12 cellular contexts compared by ENCODE assay signal in genomic region chr12:40054554-40055226, GRCh38. TPM values are rescaled to one million over a fixed set of nuclear protein-coding genes. Genes with fewer than 3 reads are reported as not detected.
DNase-seq lines count a peak whose midpoint lies in the region; ATAC-seq, FAIRE-seq and TF ChIP-seq lines count a peak whose summit lies in the region.
"Had no signal": no experiment of that assay in that cellular context is flagged by ENCODE, and none has a peak within 500 bp of the region (broad histone marks: within the 10 kb centered on the region; RNA-seq: fewer than 3 reads in every experiment).

No MANE protein-coding gene starts in this region.

- H4K20me1 ChIP-seq in osteoblast (ENCODE audit: insufficient read depth, low read length): no peaks in the 10 kb centered on the region

- CTCF ChIA-PET in activated CD4-positive, alpha-beta T cell treated with anti-CD3 and anti-CD28 coated beads for 36 hours (lab: Charles Lee): interaction anchor here (1.1 kb wide), 1 partner anchor 11 kb away, joined by 4 read pairs; no protein-coding TSS in a partner anchor

- peak overlapping the region; percentile 54 for H3K27ac ChIP-seq in osteoblast (ENCODE audit: low read depth, low read length)
- H3K27ac ChIP-seq: lower lobe of right lung had no signal

- no peaks in the 10 kb centered on the region for H3K4me1 Mint-ChIP-seq in activated CD4-positive, alpha-beta T cell treated with anti-CD3 and anti-CD28 coated beads for 36 hours

- no peak for TF ChIP-seq POLR2A in GM12891 (IDR thresholded peaks at IDR 0.05; ENCODE audit: low read depth, low read length)

- no peaks in the 10 kb centered on the region for H3K9me3 ChIP-seq in osteoblast (ENCODE audit: low read depth, low read length)
- H3K9me3 ChIP-seq: lower lobe of right lung had no signal

- no peak overlapping the region for H3K4me3 ChIP-seq in AG09309 (ENCODE audit: control insufficient read depth, low read depth, low read length)
- no peak overlapping the region for H3K4me3 ChIP-seq in fibroblast of mammary gland (ENCODE audit: control insufficient read depth, low read depth, low read length)
- H3K4me3 ChIP-seq in osteoblast (ENCODE audit: insufficient read depth, low read length): no peak overlapping the region
- H3K4me3 ChIP-seq: lower lobe of right lung had no signal

- no peak overlapping the region for H3K4me3 Mint-ChIP-seq in activated CD4-positive, alpha-beta T cell treated with anti-CD3 and anti-CD28 coated beads for 36 hours

- intact Hi-C loops in activated CD4-positive, alpha-beta T cell treated with anti-CD3 and anti-CD28 coated beads for 36 hours (cut with DNase I, micrococcal nuclease): no loop called here

- DNase-seq in AG09309 (ENCODE audit: low read depth): peak; percentile 53
- DNase-seq in NCI-H460 (ENCODE audit: extremely low read depth, low read depth): peak; percentile 80
- DNase-seq in fibroblast of mammary gland (ENCODE audit: low read depth): peak; percentile 85
- DNase-seq in osteoblast (ENCODE audit: insufficient read length, low spot score, missing footprints): peak; percentile 73
- DNase-seq in NCI-H345 treated with DMSO at 0.1 percent for 48 hours (lab: John Stamatoyannopoulos, UW; ENCODE audit: unreplicated experiment): no peak
- DNase-seq in GM12891 (ENCODE audit: insufficient read length, low spot score): no peak
- no peak for DNase-seq in activated CD4-positive, alpha-beta T cell treated with anti-CD3 and anti-CD28 coated beads for 36 hours
- DNase-seq: activated T-cell treated with anti-CD3 and anti-CD28 coated beads, Interleukin-2, amount 50 U/mL, for 1 hour; effector CD8-positive, alpha-beta T cell; lower lobe of right lung; stimulated activated CD4-positive, alpha-beta T cell treated with anti-CD3 and anti-CD28 coated beads, Interleukin-4, amount 100 ng/mL, for 24 hours had no signal

- no peak for ATAC-seq in activated CD4-positive, alpha-beta T cell treated with anti-CD3 and anti-CD28 coated beads for 36 hours
- ATAC-seq in GM21515 (IDR thresholded peaks at IDR 0.05; ENCODE audit: unreplicated experiment): no peak

- FAIRE-seq in GM12891 (lab: Jason Lieb, UNC): no peak

- TF ChIP-seq CTCF in AG09309 (IDR thresholded peaks at IDR 0.05; ENCODE audit: control insufficient read depth, insufficient read depth, low read depth, low read length, missing control alignments): no peak
- TF ChIP-seq CTCF in fibroblast of mammary gland (conservative IDR thresholded peaks at IDR 0.05; ENCODE audit: control insufficient read depth, insufficient read depth, low read depth, low read length): no peak
- TF ChIP-seq CTCF in osteoblast (IDR thresholded peaks at IDR 0.05; ENCODE audit: extremely low read depth, low read depth, low read length): no peak

- no peaks in the 10 kb centered on the region for H3K36me3 Mint-ChIP-seq in activated CD4-positive, alpha-beta T cell treated with anti-CD3 and anti-CD28 coated beads for 36 hours (ENCODE audit: low read depth)

- no peak overlapping the region for H2AFZ ChIP-seq in osteoblast (ENCODE audit: low read length)

- H3K36me3 ChIP-seq in osteoblast (ENCODE audit: insufficient read depth, low read length): no peaks in the 10 kb centered on the region
- H3K36me3 ChIP-seq: lower lobe of right lung had no signal

- H3K9me3 Mint-ChIP-seq in activated CD4-positive, alpha-beta T cell treated with anti-CD3 and anti-CD28 coated beads for 36 hours (ENCODE audit: low read depth): no peaks in the 10 kb centered on the region

- no peaks in the 10 kb centered on the region for H3K79me2 ChIP-seq in osteoblast (ENCODE audit: insufficient read depth, low read length)

- POLR2A ChIA-PET in activated CD4-positive, alpha-beta T cell treated with anti-CD3 and anti-CD28 coated beads for 36 hours (lab: Charles Lee): no interaction called here

- H3K27ac Mint-ChIP-seq in activated CD4-positive, alpha-beta T cell treated with anti-CD3 and anti-CD28 coated beads for 36 hours: no peak overlapping the region

- H3K4me1 ChIP-seq in osteoblast (ENCODE audit: insufficient read depth, low read length): peaks cover 8% of the 10 kb centered on the region

- no peaks in the 10 kb centered on the region for H3K27me3 ChIP-seq in osteoblast (ENCODE audit: insufficient read depth, low read length)

- peak overlapping the region; percentile 42 for H3K4me2 ChIP-seq in osteoblast (ENCODE audit: insufficient read depth, low read length)

- no peaks in the 10 kb centered on the region for H3K27me3 Mint-ChIP-seq in activated CD4-positive, alpha-beta T cell treated with anti-CD3 and anti-CD28 coated beads for 36 hours

TF ChIP-seq in GM12891, 5 proteins besides CTCF, POLR2A, EP300 and RAD21:
- TF ChIP-seq POLR2AphosphoS5 (IDR thresholded peaks at IDR 0.05; ENCODE audit: low read depth, low read length): no peak
- TF ChIP-seq PAX5 (IDR thresholded peaks at IDR 0.05; ENCODE audit: insufficient read depth, low read length, severe bottlenecking): no peak
- TF ChIP-seq POU2F2 (IDR thresholded peaks at IDR 0.05; ENCODE audit: low read depth, low read length): no peak
- TF ChIP-seq TAF1 (IDR thresholded peaks at IDR 0.05; ENCODE audit: low read depth, low read length): no peak
- no peak for TF ChIP-seq SPI1 (IDR thresholded peaks at IDR 0.05; ENCODE audit: low read depth, low read length)

RNA-seq across cellular contexts. Expression of gene SLC2A13, which starts 51.2 kb away (rescaled TPM):
- total RNA-seq in NCI-H460 (2014; rRNA removed; shearing (Covaris generic)): 44.3 and 47.9 TPM in 2 replicates
- 19.2 and 25.2 TPM in 2 replicates for polyA plus RNA-seq in NCI-H460 (2014; cell fraction: nucleus; rRNA removed)
- 12.3 and 13.8 TPM in 2 replicates for total RNA-seq in osteoblast
- polyA plus RNA-seq in GM12891 (2012; ENCODE audit: low read depth, missing spikeins): 0.10 TPM
- 1 to 10 TPM; 2.3 to 3.9 TPM for total RNA-seq in activated CD4-positive, alpha-beta T cell treated with anti-CD3 and anti-CD28 coated beads for 36 hours

Comparison
In these comparisons a context has a peak if more than half of its experiments do, and no peak if none do; other contexts are left out.
1. DNase-seq: peak in AG09309 (single experiment), NCI-H460 (single experiment), fibroblast of mammary gland (single experiment) and osteoblast (single experiment); none in NCI-H345 treated with DMSO at 0.1 percent for 48 hours (single experiment), GM12891 (single experiment) and activated CD4-positive, alpha-beta T cell treated with anti-CD3 and anti-CD28 coated beads for 36 hours (single experiment).